Comparison of ENCODE assay signal across 9 cellular contexts in genomic region chr2:207529330-207530159, GRCh38. TPM values are rescaled to one million over a fixed set of nuclear protein-coding genes. Genes with fewer than 3 reads are reported as not detected.
DNase-seq lines count a peak whose midpoint lies in the region; ATAC-seq, FAIRE-seq and TF ChIP-seq lines count a peak whose summit lies in the region.
"Had no signal": no experiment of that assay in that cellular context is flagged by ENCODE, and none has a peak within 500 bp of the region (broad histone marks: within the 10 kb centered on the region; RNA-seq: fewer than 3 reads in every experiment).

Gene CREB1 (plus strand): TSS chr2:207529962. CDS start chr2:207555636, 25,674 bp downstream.

- H3K4me2 ChIP-seq in keratinocyte (ENCODE audit: control insufficient read depth, extremely low read depth, insufficient read depth, low read depth, low read length): peak within 1 kb of the TSS; percentile 98

- H3K36me3 ChIP-seq in keratinocyte (ENCODE audit: control insufficient read depth in 2 of 2, extremely low read depth in 1 of 2, insufficient read depth in 2 of 2, low read length in 2 of 2): peaks cover 0 to 11% of the 10 kb centered on the region in 2 experiments

- peaks cover 48% of the 10 kb centered on the region for H3K79me2 ChIP-seq in keratinocyte (ENCODE audit: control insufficient read depth, insufficient read depth, low read length)

- H3K27me3 ChIP-seq in keratinocyte (ENCODE audit: control insufficient read depth, extremely low read depth, insufficient read depth, low read length): no peaks in the 10 kb centered on the region

- ATAC-seq in GM19035 (IDR thresholded peaks at IDR 0.05; ENCODE audit: unreplicated experiment) (peak; percentile 82), HG03354 (IDR thresholded peaks at IDR 0.05; ENCODE audit: poor library complexity, severe bottlenecking, unreplicated experiment) (peak; percentile 85)
- ATAC-seq in activated CD4-positive, CD25-positive, alpha-beta regulatory T cell treated with anti-CD3 and anti-CD28 coated beads, Interleukin-2, amount 50 U/mL, for 24 hours: peak; percentile 86 to 88

- H3K4me1 ChIP-seq in keratinocyte (ENCODE audit: control insufficient read depth, extremely low read depth, insufficient read depth, low read length): peaks cover 38% of the 10 kb centered on the region

- no peaks in the 10 kb centered on the region for H3K9me1 ChIP-seq in keratinocyte (ENCODE audit: control insufficient read depth, extremely low read depth, insufficient read depth, low read length)

- H3K9me3 ChIP-seq in keratinocyte (ENCODE audit: control insufficient read depth, low read depth, low read length): no peaks in the 10 kb centered on the region

- peak within 1 kb of the TSS; percentile 13 for H2AFZ ChIP-seq in keratinocyte (ENCODE audit: control insufficient read depth, low read length)

- dilution Hi-C loops in keratinocyte (cut with MboI; ENCODE audit: extremely low pct_ligation_motif_present, low sequenced_read_pairs): no loop called here

- FAIRE-seq in keratinocyte (lab: Jason Lieb, UNC): no peak
- FAIRE-seq: endometrium had no signal

- peak within 1 kb of the TSS; percentile 98 for H3K27ac ChIP-seq in keratinocyte (ENCODE audit: control insufficient read depth, insufficient read depth, low read length)

- H4K20me1 ChIP-seq in keratinocyte (ENCODE audit: control insufficient read depth, extremely low read depth, insufficient read depth, low read length): no peaks in the 10 kb centered on the region

- peak within 1 kb of the TSS; percentile 72 to 97 (median 81) for H3K4me3 ChIP-seq in keratinocyte (ENCODE audit: control insufficient read depth in 2 of 3, extremely low read depth in 1 of 3, insufficient read depth in 2 of 3, low read depth in 1 of 3, low read length in 3 of 3)

- H3K9ac ChIP-seq in keratinocyte (ENCODE audit: control insufficient read depth, extremely low read depth, insufficient read depth, low read length): peak within 1 kb of the TSS; percentile 99

- TF ChIP-seq CTCF in AG09319 (IDR thresholded peaks at IDR 0.05; ENCODE audit: low read depth, low read length) (no peak; the same call in 1 of the 2 replicates), keratinocyte (optimal IDR thresholded peaks at IDR 0.05 in 1 of 3, IDR thresholded peaks at IDR 0.05 in 1 of 3, conservative IDR thresholded peaks at IDR 0.05 in 1 of 3; ENCODE audit: extremely low read depth in 1 of 3, insufficient read depth in 2 of 3, low read length in 3 of 3) (peak in 2 of 3 experiments; percentile 1 to 48)

- DNase-seq in AG09319 (ENCODE audit: extremely low read depth, low read depth) (peak; percentile 96), NCI-H446 treated with DMSO at 0.1 percent for 48 hours (lab: John Stamatoyannopoulos, UW) (peak; percentile 93), cerebellar cortex (ENCODE audit: low spot score) (peak; percentile 97), keratinocyte (ENCODE audit: low read depth, low spot score) (peak; percentile 76)
- peak; percentile 100 for DNase-seq in stimulated activated CD4-positive, alpha-beta T cell treated with anti-CD3 and anti-CD28 coated beads, Interleukin-15, amount 100 ng/mL, for 1 hour (ENCODE audit: low read depth in 1 of 2, low spot score in 1 of 2)

RNA-seq across cellular contexts. Expression of gene CREB1, which starts in this region (rescaled TPM):
- polyA plus RNA-seq in keratinocyte: 35.6 to 56.1 TPM (median 38.9 TPM) in 3 replicates
- 16.4 TPM for polyA plus RNA-seq in keratinocyte (2011; ENCODE audit: low read depth)
- 16.5 and 35.8 TPM in 2 replicates for polyA plus RNA-seq in keratinocyte (2011; cell fraction: cytosol; rRNA removed)
- 42.4 and 46.0 TPM in 2 replicates for polyA plus RNA-seq in keratinocyte (2011; cell fraction: nucleus; rRNA removed)
- polyA plus RNA-seq in keratinocyte (2012; ENCODE audit: low replicate concordance): 12.6 and 30.3 TPM in 2 replicates
- polyA minus RNA-seq in keratinocyte: 62.2 to 125 TPM (median 111 TPM) in 3 replicates
- 26.9 TPM for polyA minus RNA-seq in keratinocyte (2011; cell fraction: cytosol; rRNA and poly(A)+ RNA removed)
- polyA minus RNA-seq in keratinocyte (2011; cell fraction: nucleus; rRNA and poly(A)+ RNA removed): 33.4 and 71.0 TPM in 2 replicates

Comparison
In these comparisons a context has a peak if more than half of its experiments do, and no peak if none do; other contexts are left out.
1. Peak in every context shown above with its lines: DNase-seq, ATAC-seq, H3K4me3 ChIP-seq and H3K27ac ChIP-seq.